17 cellular contexts compared by ENCODE assay signal in the genomic region with DNA sequence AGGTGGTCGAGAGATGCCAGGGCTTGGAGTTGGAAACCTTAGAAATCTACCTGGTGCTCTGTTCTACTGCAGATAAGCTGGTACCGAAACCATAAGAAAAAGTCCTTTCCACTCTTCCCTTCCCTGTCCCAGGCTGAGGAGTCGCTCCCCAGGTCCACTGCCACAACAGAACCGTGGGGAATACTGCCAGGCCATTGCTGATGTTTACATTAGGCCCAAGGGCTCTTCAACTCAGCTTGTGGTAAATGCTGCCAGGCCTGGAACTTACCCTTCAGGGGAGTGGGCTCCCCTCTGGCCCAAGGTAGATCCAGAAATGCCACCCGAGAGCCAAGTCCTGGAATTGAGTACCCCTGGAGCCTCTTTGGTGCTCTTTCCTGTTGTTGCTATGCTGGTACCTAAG.
DNase-seq lines count a peak whose midpoint lies in the region; ATAC-seq and TF ChIP-seq lines count a peak whose summit lies in the region.
"Had no signal": no experiment of that assay in that cellular context is flagged by ENCODE, and none has a peak within 500 bp of the region (broad histone marks: within the 10 kb centered on the region; RNA-seq: fewer than 3 reads in every experiment).

No MANE protein-coding gene starts in this region.

- H3K27ac ChIP-seq in CD4-positive, alpha-beta memory T cell (ENCODE audit: low read depth, low read length), result no peak overlapping the region
- no peak overlapping the region for H3K27ac ChIP-seq in CD8-positive, alpha-beta T cell (ENCODE audit: low read depth, low read length)
- H3K27ac ChIP-seq in upper lobe of right lung, result no peak overlapping the region
- H3K27ac ChIP-seq in smooth muscle cell (ENCODE audit: low read depth), result no peak overlapping the region

- H3K27me3 ChIP-seq in CD4-positive, alpha-beta memory T cell (ENCODE audit: insufficient read depth, low read length), result no peaks in the 10 kb centered on the region
- H3K27me3 ChIP-seq in CD8-positive, alpha-beta T cell (ENCODE audit: insufficient read depth, low read length), result no peaks in the 10 kb centered on the region
- no peaks in the 10 kb centered on the region for H3K27me3 ChIP-seq in upper lobe of right lung
- H3K27me3 ChIP-seq in smooth muscle cell (ENCODE audit: low read depth), result no peaks in the 10 kb centered on the region
- H3K27me3 ChIP-seq: BE2C had no signal

- no peak for ATAC-seq in CD8-positive, alpha-beta T cell
- ATAC-seq in central memory CD8-positive, alpha-beta T cell (replicated peaks; ENCODE audit: extremely low read depth, poor library complexity, severe bottlenecking), result no peak
- ATAC-seq in upper lobe of right lung, result peak; percentile 56
- ATAC-seq: HepG2 had no signal

- no peak overlapping the region for H3K9ac ChIP-seq in smooth muscle cell (ENCODE audit: low read depth)

- H3K27me3 Mint-ChIP-seq in CD4-positive, alpha-beta memory T cell, result no peaks in the 10 kb centered on the region
- no peaks in the 10 kb centered on the region for H3K27me3 Mint-ChIP-seq in CD8-positive, alpha-beta T cell (ENCODE audit: low read depth)
- no peaks in the 10 kb centered on the region for H3K27me3 Mint-ChIP-seq in central memory CD8-positive, alpha-beta T cell
- H3K27me3 Mint-ChIP-seq: CD4-positive, CD25-positive, alpha-beta regulatory T cell; IgD-negative memory B cell had no signal

- peaks cover 17% of the 10 kb centered on the region for H3K36me3 ChIP-seq in CD4-positive, alpha-beta memory T cell (ENCODE audit: insufficient read depth, low read length)
- H3K36me3 ChIP-seq in CD8-positive, alpha-beta T cell (ENCODE audit: insufficient read depth, low read length), result peaks cover 9% of the 10 kb centered on the region
- H3K36me3 ChIP-seq in upper lobe of right lung, result peaks cover 50% of the 10 kb centered on the region
- H3K36me3 ChIP-seq in smooth muscle cell (ENCODE audit: low read depth), result peaks cover 14% of the 10 kb centered on the region
- H3K36me3 ChIP-seq: BE2C had no signal

- no peak for TF ChIP-seq CTCF in CD8-positive, alpha-beta T cell (IDR thresholded peaks at IDR 0.05)
- TF ChIP-seq CTCF in upper lobe of right lung (IDR thresholded peaks at IDR 0.05), result no peak
- no peak for TF ChIP-seq CTCF in smooth muscle cell (IDR thresholded peaks at IDR 0.05; ENCODE audit: borderline replicate concordance, insufficient read depth, poor library complexity, severe bottlenecking)

- H3F3A ChIP-seq in smooth muscle cell (ENCODE audit: low read depth), result no peaks in the 10 kb centered on the region

- peaks cover 7 to 26% (median 14%) of the 10 kb centered on the region in 4 donors for H3K4me1 Mint-ChIP-seq in CD4-positive, alpha-beta memory T cell
- peaks cover 16% of the 10 kb centered on the region for H3K4me1 Mint-ChIP-seq in CD8-positive, alpha-beta T cell (ENCODE audit: low read depth)
- peaks cover 21% of the 10 kb centered on the region for H3K4me1 Mint-ChIP-seq in central memory CD8-positive, alpha-beta T cell

- POLR2A ChIA-PET in CD4-positive, alpha-beta memory T cell (lab: Charles Lee; ENCODE audit: partially characterized antibody), result interaction anchor here (4.4 kb wide), 1 partner anchor 11 kb away, joined by 20 read pairs; no protein-coding TSS in a partner anchor
- POLR2A ChIA-PET in CD8-positive, alpha-beta T cell (lab: Charles Lee), result no interaction called here

- H3K4me3 Mint-ChIP-seq in CD4-positive, alpha-beta memory T cell, result no peak overlapping the region
- no peak overlapping the region for H3K4me3 Mint-ChIP-seq in CD8-positive, alpha-beta T cell
- no peak overlapping the region for H3K4me3 Mint-ChIP-seq in central memory CD8-positive, alpha-beta T cell
- H3K4me3 Mint-ChIP-seq: CD4-positive, CD25-positive, alpha-beta regulatory T cell had no signal

- CTCF ChIA-PET in CD4-positive, alpha-beta memory T cell (lab: Charles Lee; ENCODE audit: partially characterized antibody), result no interaction called here
- CTCF ChIA-PET in CD8-positive, alpha-beta T cell (lab: Charles Lee), result no interaction called here

- H3K27ac Mint-ChIP-seq in CD4-positive, alpha-beta memory T cell, result peak overlapping the region in 4 of 7 donors; percentile 48 to 69 (median 60)
- peak overlapping the region; percentile 5 for H3K27ac Mint-ChIP-seq in CD8-positive, alpha-beta T cell
- H3K27ac Mint-ChIP-seq in central memory CD8-positive, alpha-beta T cell (ENCODE audit: low read depth), result peak overlapping the region; percentile 41
- H3K27ac Mint-ChIP-seq: IgD-negative memory B cell had no signal

- intact Hi-C loops in CD4-positive, alpha-beta memory T cell (cut with micrococcal nuclease), result no loop called here
- intact Hi-C loops in CD8-positive, alpha-beta T cell (cut with DNase I, micrococcal nuclease), result no loop called here
- intact Hi-C loops in upper lobe of right lung (cut with DNase I), result no loop called here

- H4K20me1 ChIP-seq in smooth muscle cell (ENCODE audit: low read depth), result no peaks in the 10 kb centered on the region

- H3K4me1 ChIP-seq in CD4-positive, alpha-beta memory T cell (ENCODE audit: insufficient read depth, low read length), result no peaks in the 10 kb centered on the region
- H3K4me1 ChIP-seq in CD8-positive, alpha-beta T cell (ENCODE audit: insufficient read depth, low read length), result no peaks in the 10 kb centered on the region
- no peaks in the 10 kb centered on the region for H3K4me1 ChIP-seq in upper lobe of right lung
- no peaks in the 10 kb centered on the region for H3K4me1 ChIP-seq in smooth muscle cell (ENCODE audit: low read depth)
- H3K4me1 ChIP-seq: BE2C had no signal

- H3K4me3 ChIP-seq in CD4-positive, alpha-beta memory T cell (ENCODE audit: low read length in 2 of 2), result no peak overlapping the region
- H3K4me3 ChIP-seq in CD8-positive, alpha-beta T cell (ENCODE audit: low read depth, low read length), result no peak overlapping the region
- no peak overlapping the region for H3K4me3 ChIP-seq in upper lobe of right lung
- no peak overlapping the region for H3K4me3 ChIP-seq in smooth muscle cell

- H2AFZ ChIP-seq in smooth muscle cell (ENCODE audit: low read depth), result no peak overlapping the region

- WGBS in smooth muscle cell (ENCODE audit: low lambda C conversion rate), result 89% methylated on average over 5 of the region's 5 CpGs

- DNase-seq in CD4-positive, alpha-beta memory T cell, result no peak
- DNase-seq in CD8-positive, alpha-beta T cell, result no peak
- no peak for DNase-seq in central memory CD8-positive, alpha-beta T cell (ENCODE audit: low spot score in 2 of 2)
- DNase-seq in upper lobe of right lung (no peak), smooth muscle cell (lab: John Stamatoyannopoulos, UW; ENCODE audit: unreplicated experiment) (no peak)
- DNase-seq in activated CD8-positive, alpha-beta memory T cell treated with anti-CD3 and anti-CD28 coated beads, Interleukin-2, amount 50 U/mL, for 48 hours, result no peak
- DNase-seq: ACHN; BE2C; C1 segment of cervical spinal cord; Calu3; CD4-positive, CD25-positive, alpha-beta regulatory T cell; DMS79 treated with DMSO at 0.1 percent for 48 hours; GF-D8; GOT3; H7 had no signal

- H3K4me2 ChIP-seq in smooth muscle cell, result no peak overlapping the region

- H3K9me3 Mint-ChIP-seq in CD4-positive, alpha-beta memory T cell, result peaks cover 0 to 22% (median 10%) of the 10 kb centered on the region in 8 donors
- H3K9me3 Mint-ChIP-seq in CD8-positive, alpha-beta T cell, result peaks cover 19% of the 10 kb centered on the region
- H3K9me3 Mint-ChIP-seq in central memory CD8-positive, alpha-beta T cell, result no peaks in the 10 kb centered on the region

- no peaks in the 10 kb centered on the region for H3K79me2 ChIP-seq in smooth muscle cell (ENCODE audit: low read depth)

- peaks cover 61 to 79% of the 10 kb centered on the region in 2 donors for H3K36me3 Mint-ChIP-seq in CD4-positive, alpha-beta memory T cell
- H3K36me3 Mint-ChIP-seq in CD8-positive, alpha-beta T cell, result peaks cover 75% of the 10 kb centered on the region
- peaks cover 26% of the 10 kb centered on the region for H3K36me3 Mint-ChIP-seq in central memory CD8-positive, alpha-beta T cell (ENCODE audit: insufficient read depth)

- no peaks in the 10 kb centered on the region for H3K9me3 ChIP-seq in CD4-positive, alpha-beta memory T cell (ENCODE audit: control insufficient read depth in 1 of 2, low read length in 2 of 2)
- no peaks in the 10 kb centered on the region for H3K9me3 ChIP-seq in CD8-positive, alpha-beta T cell (ENCODE audit: low read length)
- H3K9me3 ChIP-seq in upper lobe of right lung (no peaks in the 10 kb centered on the region), smooth muscle cell (replicated peaks; ENCODE audit: low read depth) (peaks cover 4% of the 10 kb centered on the region)
- H3K9me3 ChIP-seq: BE2C had no signal

Comparison
In these comparisons a context has a peak if more than half of its experiments do, and no peak if none do; other contexts are left out.
1. H3K27ac Mint-ChIP-seq: peak in every context shown above with its lines; median percentile 60 in CD4-positive, alpha-beta memory T cell; 41 in central memory CD8-positive, alpha-beta T cell; 5 in CD8-positive, alpha-beta T cell.